11 cellular contexts compared by ENCODE assay signal in the genomic region with DNA sequence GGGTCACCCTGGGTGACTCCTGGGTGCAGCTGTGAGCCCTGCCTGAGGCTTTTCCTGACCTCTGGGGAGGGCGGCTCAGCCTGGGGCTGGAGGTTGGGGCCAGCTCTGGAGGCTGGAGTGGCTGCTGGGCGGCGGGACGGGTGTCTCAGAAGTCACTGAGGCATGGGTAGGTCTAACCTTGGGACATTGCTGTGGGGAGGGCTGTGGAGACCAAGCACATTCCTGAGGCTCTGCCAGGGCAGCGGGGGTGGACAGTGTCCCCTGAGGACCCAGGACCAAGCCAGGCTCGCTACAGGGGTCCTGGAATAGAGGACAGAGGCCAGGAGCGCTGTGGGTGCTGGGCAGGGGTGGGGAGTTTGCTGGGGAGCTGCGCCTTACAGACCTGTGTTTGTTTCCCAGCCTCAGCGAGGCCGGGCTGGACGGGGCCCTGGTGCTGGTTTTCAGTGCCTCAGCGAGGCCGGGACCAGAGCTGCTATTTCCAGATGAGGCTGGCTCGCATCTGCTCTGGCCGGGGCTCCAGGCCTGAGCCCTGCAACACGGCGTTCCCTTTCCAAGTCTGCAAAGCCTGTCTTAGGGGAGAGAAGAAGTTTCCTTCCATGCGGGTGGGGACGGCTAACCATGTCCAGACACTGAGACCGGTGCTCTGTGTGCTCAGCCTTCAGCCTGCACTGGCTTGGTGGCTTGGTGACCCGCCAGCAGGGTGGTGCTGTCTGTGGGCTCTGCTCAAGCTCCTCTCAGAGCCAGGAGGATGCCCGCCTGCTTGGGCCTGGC. TPM values are rescaled to one million over a fixed set of nuclear protein-coding genes. Genes with fewer than 3 reads are reported as not detected.
DNase-seq lines count a peak whose midpoint lies in the region; ATAC-seq, FAIRE-seq and TF ChIP-seq lines count a peak whose summit lies in the region.
"Had no signal": no experiment of that assay in that cellular context is flagged by ENCODE, and none has a peak within 500 bp of the region (broad histone marks: within the 10 kb centered on the region; RNA-seq: fewer than 3 reads in every experiment).

No MANE protein-coding gene starts in this region.

- peaks cover 3 to 15% of the 10 kb centered on the region in 2 experiments for H3K36me3 ChIP-seq in SK-N-SH (replicated peaks in 1 of 2; ENCODE audit: control insufficient read depth in 1 of 2, insufficient read depth in 2 of 2, low read length in 1 of 2)
- H3K36me3 ChIP-seq in iPS-20b (ENCODE audit: insufficient read depth, low read depth, low read length): peaks cover 59% of the 10 kb centered on the region
- H3K36me3 ChIP-seq in spleen: peaks cover 0 to 55% (median 10%) of the 10 kb centered on the region in 6 donors

- CTCF ChIA-PET in SK-N-SH (lab: Yijun Ruan, JAX): no interaction called here

- peak overlapping the region; percentile 99 for H3K4me2 ChIP-seq in SK-N-SH

- TF ChIP-seq CTCF in SK-N-SH (IDR thresholded peaks at IDR 0.05) (no peak), spleen (IDR thresholded peaks at IDR 0.05 in 8 of 11, conservative IDR thresholded peaks at IDR 0.05 in 3 of 11) (no peak)

- no peak for DNase-seq in SK-N-SH
- peak; percentile 10 for DNase-seq in activated naive CD4-positive, alpha-beta T cell treated with anti-CD3 and anti-CD28 coated beads, Interleukin-2, amount 50 U/mL, for 16 hours
- DNase-seq in spleen: peak; percentile 81
- DNase-seq in NCI-H2196 (lab: John Stamatoyannopoulos, UW; ENCODE audit: unreplicated experiment): no peak
- no peak for DNase-seq in iPS-NIHi11 (ENCODE audit: low spot score)
- DNase-seq in frontal cortex (ENCODE audit: low spot score in 2 of 2): no peak
- DNase-seq: 8988T, cortex of kidney, NCI-H1105 treated with DMSO at 0.1 percent for 48 hours had no signal

- intact Hi-C loops in spleen (cut with DNase I; ENCODE audit: low total_unique reads): no loop called here

- H3K9me2 ChIP-seq in SK-N-SH: no peaks in the 10 kb centered on the region

- peaks cover 16% of the 10 kb centered on the region for H4K20me1 ChIP-seq in SK-N-SH (ENCODE audit: insufficient read depth)

- TF ChIP-seq EP300 in SK-N-SH (IDR thresholded peaks at IDR 0.05; ENCODE audit: borderline replicate concordance in 1 of 2, low read depth in 1 of 2, low read length in 1 of 2): no peak

- ATAC-seq in SK-N-SH treated with all-trans-retinoic acid at 6 μM for 48 hours: no peak

- no peak for FAIRE-seq in frontal cortex (lab: Jason Lieb, UNC)

- H2AFZ ChIP-seq in SK-N-SH (ENCODE audit: low read depth): no peak overlapping the region

- POLR2A ChIA-PET in SK-N-SH (lab: Yijun Ruan, JAX): no interaction called here

- H3K9ac ChIP-seq in SK-N-SH: no peak overlapping the region
- peak overlapping the region; percentile 37; the same call in 1 of the 2 replicates for H3K9ac ChIP-seq in iPS-20b (ENCODE audit: low read depth, low read length)

- peaks cover 54% of the 10 kb centered on the region for H3K79me2 ChIP-seq in SK-N-SH (ENCODE audit: insufficient read depth)

- H3K9me3 ChIP-seq in SK-N-SH (no peaks in the 10 kb centered on the region), iPS-20b (ENCODE audit: insufficient read depth, low read depth, low read length) (no peaks in the 10 kb centered on the region), spleen (no peaks in the 10 kb centered on the region)

- peaks cover 7% of the 10 kb centered on the region for H3F3A ChIP-seq in SK-N-SH (replicated peaks; ENCODE audit: insufficient read depth)

- H3K27me3 ChIP-seq in SK-N-SH (ENCODE audit: insufficient read depth) (no peaks in the 10 kb centered on the region), iPS-20b (ENCODE audit: insufficient read depth, low read length) (no peaks in the 10 kb centered on the region), spleen (replicated peaks in 1 of 7) (no peaks in the 10 kb centered on the region)

- H3K4me1 ChIP-seq in SK-N-SH (ENCODE audit: control insufficient read depth in 1 of 2, insufficient read depth in 2 of 2, low read depth in 1 of 2, low read length in 1 of 2) (peaks cover 5 to 17% of the 10 kb centered on the region in 2 experiments; a peak in 2 of 4 replicates), iPS-20b (ENCODE audit: insufficient read depth, low read length) (no peaks in the 10 kb centered on the region), spleen (peaks cover 15 to 41% (median 31%) of the 10 kb centered on the region in 6 donors)

- TF ChIP-seq POLR2A in spleen (IDR thresholded peaks at IDR 0.05): no peak

- WGBS in SK-N-SH (ENCODE audit: low lambda C conversion rate): 80% methylated on average over 6 of the region's 22 CpGs
- 89 to 97% (median 92%) methylated on average over 10 to 22 of the region's 22 CpGs for WGBS in spleen, 5 donors

- H3K4me3 ChIP-seq in SK-N-SH (ENCODE audit: low read depth in 2 of 2, low read length in 1 of 2) (no peak overlapping the region), iPS-20b (ENCODE audit: low read length) (no peak overlapping the region), spleen (no peak overlapping the region)

- no peak overlapping the region for H3K27ac ChIP-seq in SK-N-SH (ENCODE audit: low read depth in 2 of 2, low read length in 1 of 2)
- no peak overlapping the region for H3K27ac ChIP-seq in iPS-20b (ENCODE audit: low read length)
- H3K27ac ChIP-seq in spleen: peak overlapping the region in 2 of 8 donors; percentile 21 to 99

- TF ChIP-seq RAD21 in SK-N-SH (IDR thresholded peaks at IDR 0.05; ENCODE audit: low read length): no peak

TF ChIP-seq in SK-N-SH, 30 proteins besides CTCF, POLR2A, EP300 and RAD21:
- TF ChIP-seq MXI1 (IDR thresholded peaks at IDR 0.05; ENCODE audit: low read depth, low read length) (no peak), GATA2 (CRISPR knock-in tag; IDR thresholded peaks at IDR 0.05) (no peak)
- TF ChIP-seq, protein P1, sequence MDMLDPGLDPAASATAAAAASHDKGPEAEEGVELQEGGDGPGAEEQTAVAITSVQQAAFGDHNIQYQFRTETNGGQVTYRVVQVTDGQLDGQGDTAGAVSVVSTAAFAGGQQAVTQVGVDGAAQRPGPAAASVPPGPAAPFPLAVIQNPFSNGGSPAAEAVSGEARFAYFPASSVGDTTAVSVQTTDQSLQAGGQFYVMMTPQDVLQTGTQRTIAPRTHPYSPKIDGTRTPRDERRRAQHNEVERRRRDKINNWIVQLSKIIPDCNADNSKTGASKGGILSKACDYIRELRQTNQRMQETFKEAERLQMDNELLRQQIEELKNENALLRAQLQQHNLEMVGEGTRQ (IDR thresholded peaks at IDR 0.05; ENCODE audit: borderline replicate concordance, low read depth, low read length): no peak

TF ChIP-seq in SK-N-SH treated with all-trans-retinoic acid at 6 μM for 48 hours, 23 proteins besides CTCF, POLR2A, EP300 and RAD21 (continues in another document):
- no peak for TF ChIP-seq TOX (CRISPR knock-in tag; IDR thresholded peaks at IDR 0.05; ENCODE audit: borderline replicate concordance)
- TF ChIP-seq CSDC2 (CRISPR knock-in tag; IDR thresholded peaks at IDR 0.05): no peak
- TF ChIP-seq ZFP30 (CRISPR knock-in tag; IDR thresholded peaks at IDR 0.05): no peak
- no peak for TF ChIP-seq ZFP3 (CRISPR knock-in tag; IDR thresholded peaks at IDR 0.05)
- TF ChIP-seq SNAI2 (CRISPR knock-in tag; IDR thresholded peaks at IDR 0.05): no peak
- TF ChIP-seq, protein P2, sequence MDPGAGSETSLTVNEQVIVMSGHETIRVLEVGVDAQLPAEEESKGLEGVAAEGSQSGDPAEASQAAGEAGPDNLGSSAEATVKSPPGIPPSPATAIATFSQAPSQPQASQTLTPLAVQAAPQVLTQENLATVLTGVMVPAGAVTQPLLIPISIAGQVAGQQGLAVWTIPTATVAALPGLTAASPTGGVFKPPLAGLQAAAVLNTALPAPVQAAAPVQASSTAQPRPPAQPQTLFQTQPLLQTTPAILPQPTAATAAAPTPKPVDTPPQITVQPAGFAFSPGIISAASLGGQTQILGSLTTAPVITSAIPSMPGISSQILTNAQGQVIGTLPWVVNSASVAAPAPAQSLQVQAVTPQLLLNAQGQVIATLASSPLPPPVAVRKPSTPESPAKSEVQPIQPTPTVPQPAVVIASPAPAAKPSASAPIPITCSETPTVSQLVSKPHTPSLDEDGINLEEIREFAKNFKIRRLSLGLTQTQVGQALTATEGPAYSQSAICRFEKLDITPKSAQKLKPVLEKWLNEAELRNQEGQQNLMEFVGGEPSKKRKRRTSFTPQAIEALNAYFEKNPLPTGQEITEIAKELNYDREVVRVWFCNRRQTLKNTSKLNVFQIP (CRISPR knock-in tag; IDR thresholded peaks at IDR 0.05; ENCODE audit: borderline replicate concordance, low read depth): no peak
- TF ChIP-seq, protein P3, sequence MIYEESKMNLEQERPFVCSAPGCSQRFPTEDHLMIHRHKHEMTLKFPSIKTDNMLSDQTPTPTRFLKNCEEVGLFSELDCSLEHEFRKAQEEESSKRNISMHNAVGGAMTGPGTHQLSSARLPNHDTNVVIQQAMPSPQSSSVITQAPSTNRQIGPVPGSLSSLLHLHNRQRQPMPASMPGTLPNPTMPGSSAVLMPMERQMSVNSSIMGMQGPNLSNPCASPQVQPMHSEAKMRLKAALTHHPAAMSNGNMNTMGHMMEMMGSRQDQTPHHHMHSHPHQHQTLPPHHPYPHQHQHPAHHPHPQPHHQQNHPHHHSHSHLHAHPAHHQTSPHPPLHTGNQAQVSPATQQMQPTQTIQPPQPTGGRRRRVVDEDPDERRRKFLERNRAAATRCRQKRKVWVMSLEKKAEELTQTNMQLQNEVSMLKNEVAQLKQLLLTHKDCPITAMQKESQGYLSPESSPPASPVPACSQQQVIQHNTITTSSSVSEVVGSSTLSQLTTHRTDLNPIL (CRISPR knock-in tag; IDR thresholded peaks at IDR 0.05; ENCODE audit: low read depth): no peak
- TF ChIP-seq ZNF565 (CRISPR knock-in tag; conservative IDR thresholded peaks at IDR 0.05; ENCODE audit: low read depth): no peak
- TF ChIP-seq ZNF70 (CRISPR knock-in tag; IDR thresholded peaks at IDR 0.05): no peak
- no peak for TF ChIP-seq BACH2 (CRISPR knock-in tag; IDR thresholded peaks at IDR 0.05; ENCODE audit: borderline replicate concordance)
- TF ChIP-seq OSR1 (CRISPR knock-in tag; IDR thresholded peaks at IDR 0.05): no peak

RNA-seq across cellular contexts. Expression of a gene that starts 3.0 kb away (rescaled TPM):
- polyA plus RNA-seq in SK-N-SH (2012; rRNA removed) (819 and 981 TPM in 2 replicates), spleen (100 to 1,000 TPM; 396 to 443 (median 425) TPM)
- polyA plus RNA-seq in SK-N-SH (2012; cell fraction: cytosol; rRNA removed): 485 and 755 TPM in 2 replicates
- polyA plus RNA-seq in SK-N-SH (2012; cell fraction: nucleus; rRNA removed): 272 and 356 TPM in 2 replicates
- total RNA-seq in spleen (100 to 1,000 TPM; 255 to 309 (median 297) TPM), frontal cortex (139 TPM)

RNA-seq across cellular contexts. Expression of a gene that starts 57.8 kb away (rescaled TPM):
- polyA plus RNA-seq in SK-N-SH (2012; rRNA removed) (34.7 and 37.7 TPM in 2 replicates), spleen (10 to 100 TPM; 25.0 to 28.8 (median 26.6) TPM)
- polyA plus RNA-seq in SK-N-SH (2012; cell fraction: cytosol; rRNA removed): 18.0 and 22.9 TPM in 2 replicates
- 47.0 and 65.2 TPM in 2 replicates for polyA plus RNA-seq in SK-N-SH (2012; cell fraction: nucleus; rRNA removed)
- total RNA-seq in spleen (10 to 100 TPM; 21.3 to 35.5 (median 27.9) TPM), frontal cortex (10.6 TPM)

RNA-seq across cellular contexts. Expression of a gene that starts 58.3 kb away (rescaled TPM):
- polyA plus RNA-seq in SK-N-SH (2012; rRNA removed) (not detected in 2 replicates), spleen (10 to 100 TPM in 1 of 3 donors, 1 to 10 TPM in 2; 6.7 to 11.2 (median 9.4) TPM)
- polyA plus RNA-seq in SK-N-SH (2012; cell fraction: cytosol; rRNA removed): 0.03 TPM in 1 of 2 replicates, not detected in the other
- polyA plus RNA-seq in SK-N-SH (2012; cell fraction: nucleus; rRNA removed): not detected in 2 replicates
- total RNA-seq in spleen (1 to 10 TPM; 2.4 to 8.6 (median 5.4) TPM), frontal cortex (1.2 TPM)

Comparison
In these comparisons a context has a peak if more than half of its experiments do, and no peak if none do; other contexts are left out.
1. DNase-seq: peak in activated naive CD4-positive, alpha-beta T cell treated with anti-CD3 and anti-CD28 coated beads, Interleukin-2, amount 50 U/mL, for 16 hours (single experiment) and spleen (single experiment); none in SK-N-SH (single experiment), NCI-H2196 (single experiment), iPS-NIHi11 (single experiment) and frontal cortex (0 of 2).